ENCODE assay signal across 9 cellular contexts in the genomic region with DNA sequence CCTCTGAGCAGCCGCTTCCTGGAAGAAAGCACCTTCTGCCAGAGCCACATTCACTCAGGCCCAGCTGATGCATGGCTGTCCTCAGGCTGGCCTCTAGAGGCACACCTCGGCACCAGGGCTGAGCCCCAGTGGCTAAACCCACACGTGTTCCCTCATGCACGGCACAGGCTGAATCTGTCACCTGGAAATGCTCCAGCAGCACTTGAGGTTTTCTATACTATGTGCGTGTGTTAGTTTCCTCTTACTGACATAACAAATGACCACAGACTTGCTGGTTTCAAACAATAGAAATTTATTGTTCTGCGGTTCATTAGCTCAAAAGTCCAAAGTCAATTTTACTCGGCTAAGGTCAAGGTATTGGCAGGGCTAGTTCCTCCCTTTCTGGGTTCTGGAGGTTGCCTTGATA.
DNase-seq lines count a peak whose midpoint lies in the region; ATAC-seq, FAIRE-seq and TF ChIP-seq lines count a peak whose summit lies in the region.
"Had no signal": no experiment of that assay in that cellular context is flagged by ENCODE, and none has a peak within 500 bp of the region (broad histone marks: within the 10 kb centered on the region; RNA-seq: fewer than 3 reads in every experiment).

No MANE protein-coding gene starts in this region.

- in situ Hi-C loops in ACHN (cut with HindIII; ENCODE audit: low pct_ligation_motif_present, low pct_unique_long_range_greater_than_20kb, low sequenced_read_pairs) = no loop called here

- no peaks in the 10 kb centered on the region for H3K36me3 ChIP-seq in lung (ENCODE audit: control insufficient read depth in 2 of 2, insufficient read depth in 2 of 2, low read length in 2 of 2)

- H3K27ac ChIP-seq in lung (ENCODE audit: low read depth in 1 of 2, low read length in 1 of 2) = no peak overlapping the region

- H3K27ac Mint-ChIP-seq in activated CD8-positive, alpha-beta T cell treated with anti-CD3 and anti-CD28 coated beads for 36 hours = no peak overlapping the region
- H3K27ac Mint-ChIP-seq: stimulated activated naive CD8-positive, alpha-beta T cell treated with anti-CD3 and anti-CD28 coated beads, Interleukin-15, Interleukin-2, amounts not matched to agents 100 ng/mL and 50 ng/mL, for 24 hours had no signal

- H3K27me3 ChIP-seq in lung (ENCODE audit: control insufficient read depth, insufficient read depth) = no peaks in the 10 kb centered on the region

- H3K4me3 Mint-ChIP-seq in activated CD8-positive, alpha-beta T cell treated with anti-CD3 and anti-CD28 coated beads for 36 hours = no peak overlapping the region
- H3K4me3 Mint-ChIP-seq: stimulated activated naive CD8-positive, alpha-beta T cell treated with anti-CD3 and anti-CD28 coated beads, Interleukin-15, Interleukin-2, amounts not matched to agents 100 ng/mL and 50 ng/mL, for 24 hours had no signal

- H3K4me1 Mint-ChIP-seq in activated CD8-positive, alpha-beta T cell treated with anti-CD3 and anti-CD28 coated beads for 36 hours (ENCODE audit: low read depth) = no peaks in the 10 kb centered on the region

- POLR2A ChIA-PET in GM10248 (lab: Yijun Ruan, JAX) = no interaction called here
- POLR2A ChIA-PET in activated CD8-positive, alpha-beta T cell treated with anti-CD3 and anti-CD28 coated beads for 36 hours (lab: Charles Lee) = no interaction called here

- no peaks in the 10 kb centered on the region for H3K9me3 Mint-ChIP-seq in activated CD8-positive, alpha-beta T cell treated with anti-CD3 and anti-CD28 coated beads for 36 hours
- H3K9me3 Mint-ChIP-seq: stimulated activated naive CD8-positive, alpha-beta T cell treated with anti-CD3 and anti-CD28 coated beads, Interleukin-15, Interleukin-2, amounts not matched to agents 100 ng/mL and 50 ng/mL, for 24 hours had no signal

- no peak overlapping the region for H3K4me3 ChIP-seq in lung

- CTCF ChIA-PET in GM10248 (lab: Yijun Ruan, JAX) = interaction anchor here (0.7 to 2.8 kb wide), 7 partner anchors 8 to 26 kb away, joined by 3 to 10 read pairs (median 4); no protein-coding TSS in a partner anchor
- CTCF ChIA-PET in activated CD8-positive, alpha-beta T cell treated with anti-CD3 and anti-CD28 coated beads for 36 hours (lab: Charles Lee) = interaction anchor here (2.5 kb wide), 1 partner anchor 260 kb away, joined by 6 read pairs; no protein-coding TSS in a partner anchor

- H3K27me3 Mint-ChIP-seq in activated CD8-positive, alpha-beta T cell treated with anti-CD3 and anti-CD28 coated beads for 36 hours = peaks cover 12% of the 10 kb centered on the region

- no peaks in the 10 kb centered on the region for H3K9me3 ChIP-seq in lung (ENCODE audit: control insufficient read depth in 2 of 2, insufficient read depth in 1 of 2, low read length in 1 of 2)

- no peak for FAIRE-seq in HTR-8/SVneo (lab: Jason Lieb, UNC)

- H3K36me3 Mint-ChIP-seq in activated CD8-positive, alpha-beta T cell treated with anti-CD3 and anti-CD28 coated beads for 36 hours (ENCODE audit: low read depth) = no peaks in the 10 kb centered on the region

- H3K4me1 ChIP-seq in lung (ENCODE audit: control insufficient read depth in 2 of 2, insufficient read depth in 2 of 2, low read length in 2 of 2) = peaks cover 0 to 2% of the 10 kb centered on the region in 2 donors

- 18 to 30% methylated on average over 7 of the region's 7 CpGs for WGBS in lung, 2 donors

- ATAC-seq in GM21825 (IDR thresholded peaks at IDR 0.05; ENCODE audit: unreplicated experiment) (peak; percentile 96), lung (ENCODE audit: insufficient read depth, low FRiP score) (no peak)
- peak; percentile 66 for ATAC-seq in activated CD8-positive, alpha-beta T cell treated with anti-CD3 and anti-CD28 coated beads for 36 hours

- DNase-seq in ACHN = peak; percentile 16
- DNase-seq in GM10248 (ENCODE audit: extremely low spot score) = peak; percentile 37
- peak; percentile 28 for DNase-seq in HuH-7.5 (ENCODE audit: low spot score)
- DNase-seq in activated CD8-positive, alpha-beta T cell treated with anti-CD3 and anti-CD28 coated beads for 36 hours = peak; percentile 20
- peak; percentile 41 for DNase-seq in lung (ENCODE audit: low spot score)
- DNase-seq in HTR-8/SVneo (ENCODE audit: insufficient read length, low spot score) = no peak
- DNase-seq in middle frontal gyrus (ENCODE audit: extremely low spot score, low spot score) = no peak

- intact Hi-C loops in activated CD8-positive, alpha-beta T cell treated with anti-CD3 and anti-CD28 coated beads for 36 hours (cut with micrococcal nuclease) = no loop called here

- TF ChIP-seq CTCF in GM10248 (IDR thresholded peaks at IDR 0.05; ENCODE audit: control extremely low read depth, extremely low read depth, low read depth, missing control alignments) = no peak
- TF ChIP-seq CTCF in activated CD8-positive, alpha-beta T cell treated with anti-CD3 and anti-CD28 coated beads for 36 hours (IDR thresholded peaks at IDR 0.05) = no peak
- TF ChIP-seq CTCF in lung (IDR thresholded peaks at IDR 0.05; ENCODE audit: control extremely low read depth, extremely low read depth) = no peak

Comparison
In these comparisons a context has a peak if more than half of its experiments do, and no peak if none do; other contexts are left out.
1. DNase-seq: peak in ACHN (single experiment), GM10248 (single experiment), HuH-7.5 (single experiment), activated CD8-positive, alpha-beta T cell treated with anti-CD3 and anti-CD28 coated beads for 36 hours (single experiment) and lung (single experiment); none in HTR-8/SVneo (single experiment) and middle frontal gyrus (single experiment).